Comparison of ENCODE assay signal across 28 cellular contexts in genomic region chr20:39602649-39603048, GRCh38.
"Had no signal": no experiment of that assay in that cellular context is flagged by ENCODE, and none has a peak within 500 bp of the region (broad histone marks: within the 10 kb centered on the region; RNA-seq: fewer than 3 reads in every experiment).

No MANE protein-coding gene starts in this region.

- H3K4me1 Mint-ChIP-seq: activated B cell treated with CpG ODN at 0.5 μM for 24 hours; activated T-helper 17 cell treated with anti-CD3 and anti-CD28 coated beads, Interleukin-2, amount 50 U/mL, for 72 hours; central memory CD8-positive, alpha-beta T cell; endodermal cell had no signal

- ATAC-seq: activated CD4-positive, CD25-positive, alpha-beta regulatory T cell treated with anti-CD3 and anti-CD28 coated beads, Interleukin-2, amount 50 U/mL, for 24 hours; activated CD8-positive, alpha-beta T cell treated with anti-CD3 and anti-CD28 coated beads for 36 hours; activated T-cell treated with anti-CD3 and anti-CD28 coated beads, Interleukin-2, amount 50 U/mL, for 4 hours; activated T-helper 17 cell treated with anti-CD3 and anti-CD28 coated beads, Interleukin-2, amount 50 U/mL, for 72 hours; esophagus mucosa; gastrocnemius medialis had no signal

- H3K27me3 ChIP-seq: brain microvascular endothelial cell, gastrocnemius medialis had no signal

- H3K27me3 Mint-ChIP-seq: activated B cell treated with CpG ODN at 0.5 μM for 24 hours; central memory CD8-positive, alpha-beta T cell; dendritic cell treated with granulocyte-macrophage colony-stimulating factor and Interleukin-4, amounts not matched to agents 40 ng/mL and 50 ng/mL, for 4 days had no signal

- H3K4me3 Mint-ChIP-seq: activated B cell treated with CpG ODN at 0.5 μM for 24 hours; activated CD8-positive, alpha-beta T cell treated with anti-CD3 and anti-CD28 coated beads for 36 hours; activated naive CD8-positive, alpha-beta T cell; activated T-cell treated with anti-CD3 and anti-CD28 coated beads, Interleukin-2, amount 50 U/mL, for 4 hours; activated T-helper 17 cell treated with anti-CD3 and anti-CD28 coated beads, Interleukin-2, amount 50 U/mL, for 72 hours; central memory CD8-positive, alpha-beta T cell; dendritic cell treated with granulocyte-macrophage colony-stimulating factor and Interleukin-4, amounts not matched to agents 40 ng/mL and 50 ng/mL, for 4 days; endodermal cell had no signal

- H3K27ac ChIP-seq: brain microvascular endothelial cell, coronary artery, dorsolateral prefrontal cortex, gastrocnemius medialis, VCaP had no signal

- H3K9me3 Mint-ChIP-seq: activated B cell treated with CpG ODN at 0.5 μM for 24 hours, endodermal cell had no signal

- H3K4me3 ChIP-seq: coronary artery, dorsolateral prefrontal cortex, gastrocnemius medialis had no signal

- H3K36me3 ChIP-seq: brain microvascular endothelial cell, gastrocnemius medialis had no signal

- H3K36me3 Mint-ChIP-seq: activated naive CD8-positive, alpha-beta T cell had no signal

- H3K9me3 ChIP-seq: gastrocnemius medialis had no signal

- H3K27ac Mint-ChIP-seq: activated B cell treated with CpG ODN at 0.5 μM for 24 hours; activated CD8-positive, alpha-beta T cell treated with anti-CD3 and anti-CD28 coated beads for 36 hours; activated naive CD8-positive, alpha-beta T cell; activated T-helper 17 cell treated with anti-CD3 and anti-CD28 coated beads, Interleukin-2, amount 50 U/mL, for 72 hours; dendritic cell treated with granulocyte-macrophage colony-stimulating factor and Interleukin-4, amounts not matched to agents 40 ng/mL and 50 ng/mL, for 4 days; endodermal cell had no signal

- DNase-seq: activated B cell treated with CpG ODN at 0.5 μM for 24 hours; activated CD4-positive, alpha-beta T cell treated with anti-CD3 and anti-CD28 coated beads for 48 hours; activated CD4-positive, alpha-beta T cell treated with anti-CD3 and anti-CD28 coated beads, Interleukin-2, amount 50 U/mL, for 1 hour; activated CD4-positive, alpha-beta T cell treated with anti-CD3 and anti-CD28 coated beads, Interleukin-2, amount 50 U/mL, for 48 hours; activated CD8-positive, alpha-beta memory T cell treated with anti-CD3 and anti-CD28 coated beads for 24 hours; activated CD8-positive, alpha-beta T cell treated with anti-CD3 and anti-CD28 coated beads for 36 hours; activated effector memory CD4-positive, alpha-beta T cell treated with Interleukin-2 at 50 U/mL for 16 hours; activated gamma-delta T cell treated with Interleukin-2 at 50 U/mL for 16 hours; activated naive CD4-positive, alpha-beta T cell treated with anti-CD3 and anti-CD28 coated beads, Interleukin-2, amount 50 U/mL, for 16 hours; activated naive CD4-positive, alpha-beta T cell treated with Interleukin-2 at 50 U/mL for 16 hours; activated T-cell treated with anti-CD3 and anti-CD28 coated beads, Interleukin-2, amount 50 U/mL, for 4 hours; amniotic stem cell; brain microvascular endothelial cell; dorsolateral prefrontal cortex; effector memory CD4-positive, alpha-beta T cell; endodermal cell; foreskin fibroblast; gastrocnemius medialis; glutamatergic neuron; T-helper 2 cell had no signal

- H3K4me1 ChIP-seq: gastrocnemius medialis had no signal
